In genomic region chr17:70095455-70095854, GRCh38 we compare ENCODE assay signal across 36 cellular contexts. TPM values are rescaled to one million over a fixed set of nuclear protein-coding genes. Genes with fewer than 3 reads are reported as not detected.
"Had no signal": no experiment of that assay in that cellular context is flagged by ENCODE, and none has a peak within 500 bp of the region (broad histone marks: within the 10 kb centered on the region; RNA-seq: fewer than 3 reads in every experiment).

No MANE protein-coding gene starts in this region.

- H3K27ac ChIP-seq: adrenal gland, body of pancreas, foreskin keratinocyte, gastrocnemius medialis, heart left ventricle had no signal

- H3K9me3 ChIP-seq: adrenal gland, body of pancreas, esophagus muscularis mucosa, gastrocnemius medialis, heart left ventricle had no signal

- H3K4me3 ChIP-seq: adrenal gland, body of pancreas, esophagus muscularis mucosa, gastrocnemius medialis, heart left ventricle had no signal

- FAIRE-seq: colon had no signal

- H3K4me1 ChIP-seq: adrenal gland, foreskin keratinocyte, gastrocnemius medialis had no signal

- DNase-seq: activated CD4-positive, alpha-beta memory T cell treated with anti-CD3 and anti-CD28 coated beads for 36 hours; activated CD4-positive, alpha-beta T cell treated with anti-CD3 and anti-CD28 coated beads for 36 hours; activated CD4-positive, alpha-beta T cell treated with anti-CD3 and anti-CD28 coated beads, Interleukin-2, amount 10 ng/mL, durations not matched to agents 24 days and 14 days; activated CD4-positive, CD25-positive, alpha-beta regulatory T cell; activated CD4-positive, CD25-positive, alpha-beta regulatory T cell treated with anti-CD3 and anti-CD28 coated beads, Interleukin-2, amount 50 U/mL, for 72 hours; activated CD8-positive, alpha-beta memory T cell treated with anti-CD3 and anti-CD28 coated beads, Interleukin-2, amount 10 ng/mL, durations not matched to agents 7 days and 5 days; activated CD8-positive, alpha-beta memory T cell treated with anti-CD3 and anti-CD28 coated beads, Interleukin-2, amount 50 U/mL, for 4 hours; activated CD8-positive, alpha-beta T cell treated with anti-CD3 and anti-CD28 coated beads, Interleukin-2, amount 10 ng/mL, durations not matched to agents 7 days and 5 days; activated effector memory CD4-positive, alpha-beta T cell treated with anti-CD3 and anti-CD28 coated beads, Interleukin-2, amount 50 U/mL, for 16 hours; activated naive CD4-positive, alpha-beta T cell treated with anti-CD3 and anti-CD28 coated beads for 36 hours; activated naive CD8-positive, alpha-beta T cell treated with anti-CD3 and anti-CD28 coated beads for 36 hours; activated naive CD8-positive, alpha-beta T cell treated with anti-CD3 and anti-CD28 coated beads, Interleukin-2, amount 50 U/mL, for 24 hours; activated T-cell treated with anti-CD3 and anti-CD28 coated beads, Interleukin-2, amount 50 U/mL, for 1 hour; activated T-cell treated with anti-CD3 and anti-CD28 coated beads, Interleukin-2, amount 50 U/mL, for 48 hours; adrenal gland; amygdala; aorta; body of pancreas; caudate nucleus; cortex of kidney; dermis blood vessel endothelial cell; effector CD4-positive, alpha-beta T cell; effector memory CD8-positive, alpha-beta T cell; erythroblast; foreskin keratinocyte; gastrocnemius medialis; glutamatergic neuron; heart left ventricle; T-helper 9 cell had no signal

- H3K36me3 ChIP-seq: adrenal gland, esophagus muscularis mucosa, gastrocnemius medialis, heart left ventricle had no signal

- H3K27me3 ChIP-seq: adrenal gland, body of pancreas, esophagus muscularis mucosa, foreskin keratinocyte, gastrocnemius medialis, heart left ventricle had no signal

- ATAC-seq: activated CD4-positive, alpha-beta T cell treated with anti-CD3 and anti-CD28 coated beads for 36 hours; activated CD8-positive, alpha-beta memory T cell treated with anti-CD3 and anti-CD28 coated beads, Interleukin-2, amount 10 ng/mL, durations not matched to agents 7 days and 5 days; activated CD8-positive, alpha-beta T cell treated with anti-CD3 and anti-CD28 coated beads, Interleukin-2, amount 10 ng/mL, durations not matched to agents 7 days and 5 days; activated naive CD8-positive, alpha-beta T cell treated with anti-CD3 and anti-CD28 coated beads, Interleukin-2, amount 50 U/mL, for 24 hours; body of pancreas; effector memory CD8-positive, alpha-beta T cell; foreskin keratinocyte; gastrocnemius medialis; heart left ventricle had no signal

RNA-seq across cellular contexts. Expression of gene KCNJ16, which starts 20.4 kb away (rescaled TPM):
- total RNA-seq: activated CD4-positive, alpha-beta memory T cell treated with anti-CD3 and anti-CD28 coated beads for 36 hours; activated CD4-positive, alpha-beta T cell treated with anti-CD3 and anti-CD28 coated beads for 36 hours; activated CD4-positive, alpha-beta T cell treated with anti-CD3 and anti-CD28 coated beads, Interleukin-2, amount 10 ng/mL, durations not matched to agents 24 days and 14 days; activated CD8-positive, alpha-beta memory T cell treated with anti-CD3 and anti-CD28 coated beads for 36 hours; activated CD8-positive, alpha-beta memory T cell treated with anti-CD3 and anti-CD28 coated beads, Interleukin-2, amount 10 ng/mL, durations not matched to agents 7 days and 5 days; activated CD8-positive, alpha-beta T cell treated with anti-CD3 and anti-CD28 coated beads, Interleukin-2, amount 10 ng/mL, durations not matched to agents 7 days and 5 days; activated naive CD4-positive, alpha-beta T cell treated with anti-CD3 and anti-CD28 coated beads for 36 hours; activated naive CD8-positive, alpha-beta T cell treated with anti-CD3 and anti-CD28 coated beads for 36 hours; activated T-helper 1 cell treated with anti-CD3 and anti-CD28 coated beads, Interleukin-12 subunit alpha, Interleukin-12 subunit beta, Interleukin-2, Interleukin-4 antibody, amounts not matched to agents 30 ng/mL and 10 ng/mL and 1 ng/mL, durations not matched to agents 14 hours and 24 hours and 36 hours; activated T-helper 2 cell treated with anti-CD3 and anti-CD28 coated beads, Interferon-gamma antibody, Interleukin-2, Interleukin-4, amounts not matched to agents 10 μg/mL and 5 μg/mL and 100 μg/mL, durations not matched to agents 14 hours and 24 hours and 36 hours; foreskin keratinocyte; T-helper 1 cell treated with Interleukin-12 subunit alpha and Interleukin-12 subunit beta and Interleukin-4 antibody, amounts not matched to agents 30 ng/mL and 1 ng/mL, for 36 hours; T-helper 2 cell treated with Interferon-gamma antibody and Interleukin-4, amounts not matched to agents 100 ng/mL and 5 ng/mL, for 36 hours had no signal
- polyA plus RNA-seq: aorta, foreskin keratinocyte had no signal
